ENCODE assay signal across 20 cellular contexts in genomic region chr7:115019882-115020605, GRCh38.
DNase-seq lines count a peak whose midpoint lies in the region; ATAC-seq and TF ChIP-seq lines count a peak whose summit lies in the region.
"Had no signal": no experiment of that assay in that cellular context is flagged by ENCODE, and none has a peak within 500 bp of the region (broad histone marks: within the 10 kb centered on the region; RNA-seq: fewer than 3 reads in every experiment).

No MANE protein-coding gene starts in this region.

- no peak for TF ChIP-seq CTCF in HL-60 (IDR thresholded peaks at IDR 0.05; ENCODE audit: insufficient read depth, low read length)

- DNase-seq in CD1c-positive myeloid dendritic cell (ENCODE audit: extremely low spot score) (peak; percentile 71), HL-60 (ENCODE audit: low read depth in 1 of 2, low spot score in 1 of 2) (peak; percentile 26 to 82), NCI-H82 treated with DMSO at 0.1 percent for 48 hours (lab: John Stamatoyannopoulos, UW; ENCODE audit: unreplicated experiment) (peak; percentile 13), left lobe of liver (ENCODE audit: low spot score) (no peak)
- DNase-seq: Karpas-422; mammary epithelial cell; natural killer cell; NCI-H1694 treated with DMSO at 0.1 percent for 48 hours; NCI-H526; stimulated activated CD4-positive, alpha-beta T cell treated with anti-CD3 and anti-CD28 coated beads, Interleukin-2, amount 100 ng/mL, for 48 hours had no signal

- no peaks in the 10 kb centered on the region for H3K9me3 Mint-ChIP-seq in activated T-helper 17 cell treated with anti-CD3 and anti-CD28 coated beads, Interleukin-2, amount 50 U/mL, for 72 hours
- H3K9me3 Mint-ChIP-seq: natural killer cell had no signal

- H3K36me3 Mint-ChIP-seq in activated T-helper 17 cell treated with anti-CD3 and anti-CD28 coated beads, Interleukin-2, amount 50 U/mL, for 72 hours (ENCODE audit: low read depth) = peaks cover 49% of the 10 kb centered on the region
- H3K36me3 Mint-ChIP-seq: natural killer cell had no signal

- H3K4me1 Mint-ChIP-seq in activated T-helper 17 cell treated with anti-CD3 and anti-CD28 coated beads, Interleukin-2, amount 50 U/mL, for 72 hours = peaks cover 28% of the 10 kb centered on the region

- no peaks in the 10 kb centered on the region for H3K27me3 Mint-ChIP-seq in activated T-helper 17 cell treated with anti-CD3 and anti-CD28 coated beads, Interleukin-2, amount 50 U/mL, for 72 hours

- H3K4me3 ChIP-seq in HL-60 (replicated peaks; ENCODE audit: insufficient read depth, low read length) = no peak overlapping the region
- H3K4me3 ChIP-seq: ascending aorta, prostate gland, SK-N-MC, skin epidermis, vagina had no signal

- no peak for ATAC-seq in activated T-helper 17 cell treated with anti-CD3 and anti-CD28 coated beads, Interleukin-2, amount 50 U/mL, for 72 hours (replicated peaks)
- no peak for ATAC-seq in left lobe of liver
- no peak for ATAC-seq in HG02571 (IDR thresholded peaks at IDR 0.05; ENCODE audit: unreplicated experiment)
- no peak for ATAC-seq in GM21526 (IDR thresholded peaks at IDR 0.05; ENCODE audit: low FRiP score, unreplicated experiment)
- no peak for ATAC-seq in HG02870 (IDR thresholded peaks at IDR 0.05; ENCODE audit: unreplicated experiment)
- ATAC-seq: Panc1 had no signal

- H3K4me3 Mint-ChIP-seq in activated T-helper 17 cell treated with anti-CD3 and anti-CD28 coated beads, Interleukin-2, amount 50 U/mL, for 72 hours = no peak overlapping the region
- H3K4me3 Mint-ChIP-seq: natural killer cell had no signal

- peak overlapping the region; percentile 87 for H3K27ac ChIP-seq in HL-60 (replicated peaks)
- H3K27ac ChIP-seq: ascending aorta, prostate gland, SK-N-MC, skin epidermis, vagina had no signal

- H3K27ac Mint-ChIP-seq in activated T-helper 17 cell treated with anti-CD3 and anti-CD28 coated beads, Interleukin-2, amount 50 U/mL, for 72 hours = peak overlapping the region; percentile 0
- H3K27ac Mint-ChIP-seq: natural killer cell had no signal

- no peaks in the 10 kb centered on the region for H3K27me3 ChIP-seq in HL-60 (ENCODE audit: insufficient read depth, poor library complexity, severe bottlenecking)
- H3K27me3 ChIP-seq: ascending aorta, vagina had no signal
